17 cellular contexts compared by ENCODE assay signal in the genomic region with DNA sequence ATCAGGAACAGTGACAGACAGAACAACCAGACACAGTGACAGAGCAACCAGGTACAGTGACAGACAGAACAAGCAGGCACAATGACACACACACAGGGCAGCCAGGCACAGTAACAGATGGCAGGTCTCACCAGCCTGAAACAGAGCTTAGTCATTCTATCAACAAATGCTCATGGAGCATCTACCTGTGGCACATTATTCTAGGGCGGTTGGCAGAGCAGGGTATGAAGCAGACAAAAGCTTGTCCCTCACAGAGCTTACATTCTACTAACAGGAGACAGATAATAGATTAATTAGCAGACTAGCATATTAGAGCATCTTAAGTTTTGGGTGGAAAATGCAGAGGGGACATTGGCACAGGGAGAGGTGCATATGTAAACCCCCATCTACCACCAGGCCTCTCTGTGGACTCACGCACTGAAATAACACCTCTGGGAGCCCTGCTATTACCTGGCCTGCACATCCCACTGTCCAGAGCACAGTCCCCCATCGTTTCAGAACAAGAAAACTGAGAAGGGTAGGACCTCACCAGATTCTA.
DNase-seq lines count a peak whose midpoint lies in the region; ATAC-seq and TF ChIP-seq lines count a peak whose summit lies in the region.
"Had no signal": no experiment of that assay in that cellular context is flagged by ENCODE, and none has a peak within 500 bp of the region (broad histone marks: within the 10 kb centered on the region; RNA-seq: fewer than 3 reads in every experiment).

No MANE protein-coding gene starts in this region.

- intact Hi-C loops in colonic mucosa (cut with DNase I), result no loop called here

- in situ Hi-C loops in G401 (cut with HindIII; ENCODE audit: low sequenced_read_pairs), result no loop called here

- no peak overlapping the region for H2BK15ac ChIP-seq in neuronal stem cell (ENCODE audit: low read length)

- H3K27me3 ChIP-seq in colonic mucosa (no peaks in the 10 kb centered on the region), neuronal stem cell (ENCODE audit: control insufficient read depth in 3 of 3, insufficient read depth in 3 of 3, low read depth in 1 of 3, low read length in 3 of 3) (no peaks in the 10 kb centered on the region)

- no peak overlapping the region for H2AK5ac ChIP-seq in neuronal stem cell (ENCODE audit: low read depth, low read length)

- H2BK12ac ChIP-seq in neuronal stem cell (ENCODE audit: low read length), result no peak overlapping the region

- H3K27ac ChIP-seq in colonic mucosa (no peak overlapping the region), neuronal stem cell (replicated peaks; ENCODE audit: low read length) (no peak overlapping the region)
- H3K27ac ChIP-seq: 22Rv1, SK-N-MC had no signal

- peak overlapping the region; percentile 40 for H3K14ac ChIP-seq in neuronal stem cell (ENCODE audit: low read length)

- no peaks in the 10 kb centered on the region for H3K79me1 ChIP-seq in neuronal stem cell (ENCODE audit: low read depth, low read length)

- H3K9me3 ChIP-seq in colonic mucosa (no peaks in the 10 kb centered on the region), neuronal stem cell (replicated peaks in 1 of 2; ENCODE audit: control insufficient read depth in 2 of 2, insufficient read depth in 1 of 2, low read depth in 1 of 2, low read length in 2 of 2) (peaks cover 0 to 4% of the 10 kb centered on the region in 2 donors)

- H3K4me3 ChIP-seq in colonic mucosa (no peak overlapping the region), neuronal stem cell (ENCODE audit: low read length in 2 of 2) (peak overlapping the region in 1 of 2 donors; percentile 48)
- H3K4me3 ChIP-seq: SK-N-MC had no signal

- WGBS in neuronal stem cell (ENCODE audit: extremely low coverage in 2 of 2, insufficient read length in 2 of 2, insufficient replicate concordance in 1 of 2), 2 donors, result no CpG with 5 or more reads among the region's 3 CpGs

- H3K36me3 ChIP-seq in colonic mucosa (no peaks in the 10 kb centered on the region), neuronal stem cell (replicated peaks in 1 of 2; ENCODE audit: control insufficient read depth in 2 of 2, insufficient read depth in 2 of 2, low read length in 2 of 2) (no peaks in the 10 kb centered on the region)

- H2BK120ac ChIP-seq in neuronal stem cell (ENCODE audit: low read depth, low read length), result no peak overlapping the region

- H4K91ac ChIP-seq in neuronal stem cell (ENCODE audit: low read depth, low read length, poor library complexity), result no peak overlapping the region

- H3K18ac ChIP-seq in neuronal stem cell (ENCODE audit: low read length), result no peak overlapping the region

- no peaks in the 10 kb centered on the region for H3K4me1 ChIP-seq in colonic mucosa
- H3K4me1 ChIP-seq in neuronal stem cell (ENCODE audit: control insufficient read depth in 2 of 2, insufficient read depth in 1 of 2, low read depth in 1 of 2, low read length in 2 of 2), result no peaks in the 10 kb centered on the region

- H3K4me2 ChIP-seq in neuronal stem cell (ENCODE audit: insufficient read depth, low read length, poor library complexity, severe bottlenecking), result no peak overlapping the region

- DNase-seq in DMS53 (lab: John Stamatoyannopoulos, UW) (peak; percentile 30), DMS53 treated with DMSO at 0.1 percent for 48 hours (lab: John Stamatoyannopoulos, UW; ENCODE audit: unreplicated experiment) (no peak), G401 (ENCODE audit: low spot score) (peak; percentile 14), colonic mucosa (peak; percentile 3), neuronal stem cell (ENCODE audit: low spot score) (no peak), NCI-H510A treated with DMSO at 0.1 percent for 48 hours (lab: John Stamatoyannopoulos, UW) (no peak), NAMALWA (ENCODE audit: low spot score) (no peak)
- DNase-seq: EL, H9, MM.1S, NCI-H2029, NCI-H2227 treated with DMSO at 0.1 percent for 48 hours, NCI-H526 had no signal

- H2BK5ac ChIP-seq in neuronal stem cell (ENCODE audit: low read length), result no peak overlapping the region

- TF ChIP-seq CTCF in colonic mucosa (IDR thresholded peaks at IDR 0.05), result no peak

- no peak overlapping the region for H3K4ac ChIP-seq in neuronal stem cell (ENCODE audit: low read length)

- H3K9ac ChIP-seq in colonic mucosa (ENCODE audit: low read depth in 2 of 2, low read length in 2 of 2), result no peak overlapping the region
- H3K9ac ChIP-seq in neuronal stem cell (ENCODE audit: low read depth, low read length, poor library complexity), result peak overlapping the region; percentile 71

- H2AFZ ChIP-seq in neuronal stem cell (ENCODE audit: low read length), result no peak overlapping the region

- ATAC-seq in HG02970 (IDR thresholded peaks at IDR 0.05; ENCODE audit: low FRiP score, unreplicated experiment), result no peak
- ATAC-seq: CD8-positive, alpha-beta T cell had no signal

- H4K8ac ChIP-seq in neuronal stem cell (ENCODE audit: low read depth, low read length), result no peak overlapping the region

- H3K23ac ChIP-seq in neuronal stem cell (ENCODE audit: low read depth, low read length, poor library complexity), result peak overlapping the region; percentile 11

Comparison
In these comparisons a context has a peak if more than half of its experiments do, and no peak if none do; other contexts are left out.
1. DNase-seq: peak in DMS53 (single experiment), G401 (single experiment) and colonic mucosa (single experiment); none in DMS53 treated with DMSO at 0.1 percent for 48 hours (single experiment), neuronal stem cell (single experiment), NCI-H510A treated with DMSO at 0.1 percent for 48 hours (single experiment) and NAMALWA (single experiment).